In genomic region chr5:176536902-176537607, GRCh38 we compare ENCODE assay signal across 8 cellular contexts. TPM values are rescaled to one million over a fixed set of nuclear protein-coding genes. Genes with fewer than 3 reads are reported as not detected.
DNase-seq lines count a peak whose midpoint lies in the region; ATAC-seq and TF ChIP-seq lines count a peak whose summit lies in the region.

Gene RNF44 (minus strand): TSS chr5:176537402. CDS start chr5:176532472, 4,930 bp downstream.

- no peak for TF ChIP-seq CTCF in GM12865 (IDR thresholded peaks at IDR 0.05; ENCODE audit: insufficient read depth, low read depth, low read length, missing control alignments)
- no peak for TF ChIP-seq CTCF in SU-DHL-6 (IDR thresholded peaks at IDR 0.05; ENCODE audit: insufficient read depth, low read length, poor library complexity, severe bottlenecking)
- TF ChIP-seq CTCF in ovary (IDR thresholded peaks at IDR 0.05) = no peak
- no peak for TF ChIP-seq CTCF in thyroid gland (IDR thresholded peaks at IDR 0.05)

- peak within 1 kb of the TSS; percentile 69 for H2AFZ ChIP-seq in SU-DHL-6 (ENCODE audit: low read depth, low read length, severe bottlenecking)

- no peaks in the 10 kb centered on the region for H3K9me3 ChIP-seq in SU-DHL-6 (ENCODE audit: insufficient read depth, low read length)
- no peaks in the 10 kb centered on the region for H3K9me3 ChIP-seq in ovary
- H3K9me3 ChIP-seq in thyroid gland = no peaks in the 10 kb centered on the region

- peak; percentile 38 for TF ChIP-seq POLR2A in ovary (IDR thresholded peaks at IDR 0.05)
- TF ChIP-seq POLR2A in thyroid gland (IDR thresholded peaks at IDR 0.05) = peak; percentile 32 to 70

- peaks cover 11% of the 10 kb centered on the region for H3K36me3 Mint-ChIP-seq in activated naive CD8-positive, alpha-beta T cell treated with anti-CD3 and anti-CD28 coated beads, Interleukin-2, amount 10 ng/mL, durations not matched to agents 7 days and 5 days

- WGBS in ovary, 3 donors = 0% methylated on average over 52 to 65 of the region's 65 CpGs
- 0 to 1% methylated on average over 28 to 48 of the region's 65 CpGs for WGBS in thyroid gland, 2 donors

- peaks cover 34% of the 10 kb centered on the region for H3K79me2 ChIP-seq in SU-DHL-6 (ENCODE audit: insufficient read depth, low read length)

- peak within 1 kb of the TSS; percentile 79 for H3K9ac ChIP-seq in SU-DHL-6 (ENCODE audit: low read length)

- no peak for TF ChIP-seq EP300 in ovary (IDR thresholded peaks at IDR 0.05)

- intact Hi-C loops in Right ventricle myocardium inferior (cut with DNase I) (no loop called here), ovary (cut with DNase I) (no loop called here), thyroid gland (cut with DNase I) (no loop called here)

- ATAC-seq in HG02763 (IDR thresholded peaks at IDR 0.05; ENCODE audit: unreplicated experiment) (peak; percentile 50), Right ventricle myocardium inferior (peak; percentile 88)
- ATAC-seq in activated naive CD8-positive, alpha-beta T cell treated with anti-CD3 and anti-CD28 coated beads, Interleukin-2, amount 10 ng/mL, durations not matched to agents 7 days and 5 days (ENCODE audit: low read depth) = peak; percentile 50

- H3K27ac ChIP-seq in SU-DHL-6 (ENCODE audit: low read depth, low read length) = peak within 1 kb of the TSS; percentile 91
- H3K27ac ChIP-seq in ovary = peak within 1 kb of the TSS; percentile 90 to 93
- peak within 1 kb of the TSS; percentile 90 to 97 (median 96) for H3K27ac ChIP-seq in thyroid gland

- H3F3A ChIP-seq in SU-DHL-6 (ENCODE audit: insufficient read depth) = peaks cover 24% of the 10 kb centered on the region

- POLR2A ChIA-PET in activated naive CD8-positive, alpha-beta T cell treated with anti-CD3 and anti-CD28 coated beads, Interleukin-2, amount 10 ng/mL, durations not matched to agents 7 days and 5 days (lab: Charles Lee) = interaction anchor here (0.5 to 5.6 kb wide), 19 partner anchors 8 to 919 kb away, joined by 3 to 60 read pairs (median 5); partner anchors contain the start of genes CLTB, FAF2, HIGD2A and KIAA1191

- no peaks in the 10 kb centered on the region for H3K27me3 ChIP-seq in SU-DHL-6 (ENCODE audit: low read length)
- no peaks in the 10 kb centered on the region for H3K27me3 ChIP-seq in ovary
- H3K27me3 ChIP-seq in thyroid gland = no peaks in the 10 kb centered on the region

- no peaks in the 10 kb centered on the region for H3K27me3 Mint-ChIP-seq in activated naive CD8-positive, alpha-beta T cell treated with anti-CD3 and anti-CD28 coated beads, Interleukin-2, amount 10 ng/mL, durations not matched to agents 7 days and 5 days

- H3K4me2 ChIP-seq in SU-DHL-6 (ENCODE audit: low read depth, low read length, poor library complexity, severe bottlenecking) = peak within 1 kb of the TSS; percentile 82

- peak within 1 kb of the TSS; percentile 100 for H3K4me3 Mint-ChIP-seq in activated naive CD8-positive, alpha-beta T cell treated with anti-CD3 and anti-CD28 coated beads, Interleukin-2, amount 10 ng/mL, durations not matched to agents 7 days and 5 days

- H3K4me1 Mint-ChIP-seq in activated naive CD8-positive, alpha-beta T cell treated with anti-CD3 and anti-CD28 coated beads, Interleukin-2, amount 10 ng/mL, durations not matched to agents 7 days and 5 days = peaks cover 60% of the 10 kb centered on the region

- H3K36me3 ChIP-seq in SU-DHL-6 (ENCODE audit: low read length) = no peaks in the 10 kb centered on the region
- H3K36me3 ChIP-seq in ovary = no peaks in the 10 kb centered on the region
- no peaks in the 10 kb centered on the region for H3K36me3 ChIP-seq in thyroid gland

- H4K20me1 ChIP-seq in SU-DHL-6 (ENCODE audit: low read depth, low read length) = no peaks in the 10 kb centered on the region

- H3K4me1 ChIP-seq in ovary (ENCODE audit: insufficient read depth) = peaks cover 16% of the 10 kb centered on the region
- peaks cover 40 to 55% of the 10 kb centered on the region in 2 donors for H3K4me1 ChIP-seq in thyroid gland

- no peaks in the 10 kb centered on the region for H3K9me2 ChIP-seq in SU-DHL-6 (replicated peaks; ENCODE audit: insufficient read depth, low read length)

- no peaks in the 10 kb centered on the region for H3K9me3 Mint-ChIP-seq in activated naive CD8-positive, alpha-beta T cell treated with anti-CD3 and anti-CD28 coated beads, Interleukin-2, amount 10 ng/mL, durations not matched to agents 7 days and 5 days

- peak within 1 kb of the TSS; percentile 76 for H3K4me3 ChIP-seq in GM12865 (ENCODE audit: low read depth, low read length)
- H3K4me3 ChIP-seq in SU-DHL-6 (ENCODE audit: insufficient read depth, low read length, poor library complexity, severe bottlenecking) = peak within 1 kb of the TSS; percentile 88
- peak within 1 kb of the TSS; percentile 95 for H3K4me3 ChIP-seq in ovary
- H3K4me3 ChIP-seq in thyroid gland (replicated peaks in 1 of 3) = peak within 1 kb of the TSS; percentile 68 to 92 (median 87)

- DNase-seq in GM12865 (ENCODE audit: low read depth) = peak; percentile 98
- DNase-seq in NCI-H1417 (lab: John Stamatoyannopoulos, UW) = peak; percentile 93 to 97 (median 96)
- DNase-seq in activated naive CD8-positive, alpha-beta T cell treated with anti-CD3 and anti-CD28 coated beads, Interleukin-2, amount 10 ng/mL, durations not matched to agents 7 days and 5 days = peak; percentile 100
- DNase-seq in Right ventricle myocardium inferior (ENCODE audit: missing footprints) = peak; percentile 99
- DNase-seq in ovary = peak; percentile 98 to 99 (median 99)
- DNase-seq in thyroid gland = peak; percentile 97 to 98

- H3K27ac Mint-ChIP-seq in activated naive CD8-positive, alpha-beta T cell treated with anti-CD3 and anti-CD28 coated beads, Interleukin-2, amount 10 ng/mL, durations not matched to agents 7 days and 5 days = peak within 1 kb of the TSS; percentile 99

RNA-seq across cellular contexts. Expression of gene RNF44, which starts in this region (rescaled TPM):
- 100 to 1,000 TPM; 162 to 166 TPM for total RNA-seq in activated naive CD8-positive, alpha-beta T cell treated with anti-CD3 and anti-CD28 coated beads, Interleukin-2, amount 10 ng/mL, durations not matched to agents 7 days and 5 days
- total RNA-seq in Right ventricle myocardium inferior = 25.5 TPM
- total RNA-seq in ovary = 10 to 100 TPM; 16.6 to 44.7 (median 30.8) TPM
- 10 to 100 TPM in 1 of 2 donors, 1 to 10 TPM in 1; 9.2 to 23.8 TPM for polyA plus RNA-seq in ovary
- 10 to 100 TPM; 12.1 to 27.3 (median 22.4) TPM for total RNA-seq in thyroid gland

Comparison
In these comparisons a context has a peak if more than half of its experiments do, and no peak if none do; other contexts are left out.
1. Peak in every context shown above with its lines: DNase-seq, ATAC-seq, H3K4me3 ChIP-seq and H3K27ac ChIP-seq.